ENCODE assay signal across 11 cellular contexts in genomic region chr7:143384148-143384547, GRCh38. TPM values are rescaled to one million over a fixed set of nuclear protein-coding genes. Genes with fewer than 3 reads are reported as not detected.
A peak's percentile ranks its signal among the peaks of the same experiment; 100 is the strongest.
DNase-seq lines count a peak whose midpoint lies in the region; ATAC-seq, FAIRE-seq and TF ChIP-seq lines count a peak whose summit lies in the region.
"Had no signal": no experiment of that assay in that cellular context is flagged by ENCODE, and none has a peak within 500 bp of the region (broad histone marks: within the 10 kb centered on the region; RNA-seq: fewer than 3 reads in every experiment).

No MANE protein-coding gene starts in this region.

- H3K18ac ChIP-seq in neuronal stem cell (ENCODE audit: low read length), result no peak overlapping the region

- H3K36me3 Mint-ChIP-seq in activated naive CD8-positive, alpha-beta T cell treated with anti-CD3 and anti-CD28 coated beads, Interleukin-2, amount 50 U/mL, for 24 hours (ENCODE audit: low read depth), result peaks cover 2% of the 10 kb centered on the region

- dilution Hi-C loops in mammary epithelial cell (cut with HindIII; ENCODE audit: low sequenced_read_pairs), result no loop called here

- no peak overlapping the region for H2BK12ac ChIP-seq in neuronal stem cell (ENCODE audit: low read length)

- FAIRE-seq in kidney (lab: Jason Lieb, UNC), result no peak
- FAIRE-seq: endometrium had no signal

- 33% methylated on average over 5 of the region's 5 CpGs for WGBS in mammary epithelial cell (ENCODE audit: low coverage, missing lambda C conversion rate)
- 17 to 20% methylated on average over 5 of the region's 5 CpGs for WGBS in thyroid gland, 2 donors
- WGBS in neuronal stem cell (ENCODE audit: extremely low coverage in 2 of 2, insufficient read length in 2 of 2, insufficient replicate concordance in 1 of 2), 2 donors, result no CpG with 5 or more reads among the region's 5 CpGs

- H2BK15ac ChIP-seq in neuronal stem cell (ENCODE audit: low read length), result no peak overlapping the region

- H3K4me2 ChIP-seq in mammary epithelial cell (ENCODE audit: insufficient read depth, low read depth, low read length) (peak overlapping the region; percentile 98), neuronal stem cell (ENCODE audit: insufficient read depth, low read length, poor library complexity, severe bottlenecking) (no peak overlapping the region)

- H2BK5ac ChIP-seq in neuronal stem cell (ENCODE audit: low read length), result no peak overlapping the region

- no peak overlapping the region for H3K14ac ChIP-seq in neuronal stem cell (ENCODE audit: low read length)

- peaks cover 65% of the 10 kb centered on the region for H3K36me3 ChIP-seq in HUES48 (ENCODE audit: control insufficient read depth, insufficient read depth, low read length)
- peaks cover 23% of the 10 kb centered on the region for H3K36me3 ChIP-seq in mammary epithelial cell (ENCODE audit: insufficient read depth, low read length)
- H3K36me3 ChIP-seq in kidney (ENCODE audit: control insufficient read depth in 1 of 2, insufficient read depth in 2 of 2, low read length in 2 of 2), result peaks cover 0 to 6% of the 10 kb centered on the region in 2 donors
- H3K36me3 ChIP-seq in thyroid gland, result peaks cover 13% of the 10 kb centered on the region in 2 donors
- H3K36me3 ChIP-seq in neuronal stem cell (replicated peaks in 1 of 2; ENCODE audit: control insufficient read depth in 2 of 2, insufficient read depth in 2 of 2, low read length in 2 of 2), result peaks cover 23 to 58% of the 10 kb centered on the region in 2 donors

- H3K4ac ChIP-seq in neuronal stem cell (ENCODE audit: low read length), result no peak overlapping the region

- intact Hi-C loops in mammary epithelial cell (cut with micrococcal nuclease), result no loop called here
- intact Hi-C loops in kidney (cut with DNase I), result no loop called here
- intact Hi-C loops in thyroid gland (cut with DNase I), result loop anchor here (5.0 to 10.0 kb wide), 2 partner anchors 33 to 99 kb away; partner anchors contain the start of genes CASP2 and TMEM139

- H3K4me3 Mint-ChIP-seq in activated naive CD8-positive, alpha-beta T cell treated with anti-CD3 and anti-CD28 coated beads, Interleukin-2, amount 50 U/mL, for 24 hours, result no peak overlapping the region
- H3K4me3 Mint-ChIP-seq: T-helper 17 cell had no signal

- H3K79me1 ChIP-seq in neuronal stem cell (ENCODE audit: low read depth, low read length), result peaks cover 8% of the 10 kb centered on the region

- in situ Hi-C loops in mammary epithelial cell (cut with MboI; ENCODE audit: low sequenced_read_pairs in 2 of 2), result no loop called here

- CTCF ChIA-PET in mammary epithelial cell (lab: Charles Lee; ENCODE audit: low non-redundant PET), result no interaction called here

- TF ChIP-seq POLR2A in thyroid gland (IDR thresholded peaks at IDR 0.05), result peak in 1 of 2 donors; percentile 24

- H3K79me2 ChIP-seq in mammary epithelial cell (ENCODE audit: insufficient read depth, low read length), result peaks cover 82% of the 10 kb centered on the region

- H3K9ac ChIP-seq in HUES48 (ENCODE audit: low read depth, low read length) (no peak overlapping the region), mammary epithelial cell (ENCODE audit: insufficient read depth, low read length) (no peak overlapping the region), kidney (ENCODE audit: low read length in 2 of 2) (no peak overlapping the region), neuronal stem cell (ENCODE audit: low read depth, low read length, poor library complexity) (no peak overlapping the region)

- no peaks in the 10 kb centered on the region for H3K27me3 Mint-ChIP-seq in activated naive CD8-positive, alpha-beta T cell treated with anti-CD3 and anti-CD28 coated beads, Interleukin-2, amount 50 U/mL, for 24 hours
- H3K27me3 Mint-ChIP-seq: T-helper 17 cell had no signal

- no peak overlapping the region for H2AK5ac ChIP-seq in neuronal stem cell (ENCODE audit: low read depth, low read length)

- H2AFZ ChIP-seq in mammary epithelial cell (ENCODE audit: low read depth, low read length) (no peak overlapping the region), neuronal stem cell (ENCODE audit: low read length) (no peak overlapping the region)

- H3K27ac Mint-ChIP-seq in activated naive CD8-positive, alpha-beta T cell treated with anti-CD3 and anti-CD28 coated beads, Interleukin-2, amount 50 U/mL, for 24 hours, result no peak overlapping the region
- H3K27ac Mint-ChIP-seq: T-helper 17 cell had no signal

- H3K27ac ChIP-seq in HUES48 (ENCODE audit: low read depth, low read length) (no peak overlapping the region), mammary epithelial cell (ENCODE audit: insufficient read depth, low read depth, low read length) (no peak overlapping the region), kidney (ENCODE audit: low read depth in 2 of 2, low read length in 2 of 2) (peak overlapping the region in 1 of 2 donors; percentile 14), thyroid gland (peak overlapping the region in 2 of 3 donors; percentile 39 to 54), neuronal stem cell (replicated peaks; ENCODE audit: low read length) (no peak overlapping the region)

- peaks cover 14% of the 10 kb centered on the region for H4K20me1 ChIP-seq in mammary epithelial cell (ENCODE audit: insufficient read depth, low read length)

- H3K4me1 Mint-ChIP-seq in activated naive CD8-positive, alpha-beta T cell treated with anti-CD3 and anti-CD28 coated beads, Interleukin-2, amount 50 U/mL, for 24 hours, result peaks cover 21% of the 10 kb centered on the region

- no peak overlapping the region for H4K91ac ChIP-seq in neuronal stem cell (ENCODE audit: low read depth, low read length, poor library complexity)

- H3K27me3 ChIP-seq in HUES48 (ENCODE audit: control insufficient read depth, insufficient read depth, low read length), result no peaks in the 10 kb centered on the region
- H3K27me3 ChIP-seq in mammary epithelial cell (ENCODE audit: insufficient read depth, low read length), result no peaks in the 10 kb centered on the region
- no peaks in the 10 kb centered on the region for H3K27me3 ChIP-seq in thyroid gland
- H3K27me3 ChIP-seq in neuronal stem cell (ENCODE audit: control insufficient read depth in 3 of 3, insufficient read depth in 3 of 3, low read depth in 1 of 3, low read length in 3 of 3), result no peaks in the 10 kb centered on the region

- no peak overlapping the region for H3K23ac ChIP-seq in neuronal stem cell (ENCODE audit: low read depth, low read length, poor library complexity)

- DNase-seq in mammary epithelial cell (no peak), kidney (peak; percentile 18), thyroid gland (peak; percentile 72 to 82), neuronal stem cell (ENCODE audit: low spot score) (no peak)
- no peak for DNase-seq in activated naive CD8-positive, alpha-beta T cell treated with anti-CD3 and anti-CD28 coated beads, Interleukin-2, amount 50 U/mL, for 24 hours
- DNase-seq: NCI-H446, T-helper 17 cell had no signal

- 0 out of 2 replicates have a peak overlapping the region, but pooled peaks have one; percentile 26 for H3K4me3 ChIP-seq in HUES48 (ENCODE audit: low read depth, low read length)
- H3K4me3 ChIP-seq in mammary epithelial cell (replicated peaks in 1 of 3; ENCODE audit: insufficient read depth in 1 of 3, low read depth in 2 of 3, low read length in 3 of 3), result peak overlapping the region; percentile 4 to 33 (median 8)
- no peak overlapping the region for H3K4me3 ChIP-seq in kidney (ENCODE audit: low read length in 2 of 2)
- H3K4me3 ChIP-seq in thyroid gland (replicated peaks in 1 of 3), result no peak overlapping the region
- H3K4me3 ChIP-seq in neuronal stem cell (ENCODE audit: low read length in 2 of 2), result no peak overlapping the region

- H3K9me3 ChIP-seq in HUES48 (ENCODE audit: control insufficient read depth, insufficient read depth, low read length) (no peaks in the 10 kb centered on the region), mammary epithelial cell (replicated peaks; ENCODE audit: insufficient read depth, low read length) (no peaks in the 10 kb centered on the region), kidney (ENCODE audit: control insufficient read depth in 1 of 2, low read length in 2 of 2) (no peaks in the 10 kb centered on the region), thyroid gland (no peaks in the 10 kb centered on the region), neuronal stem cell (replicated peaks in 1 of 2; ENCODE audit: control insufficient read depth in 2 of 2, insufficient read depth in 1 of 2, low read depth in 1 of 2, low read length in 2 of 2) (peaks cover 0 to 2% of the 10 kb centered on the region in 2 donors)

- H3K9me3 Mint-ChIP-seq in activated naive CD8-positive, alpha-beta T cell treated with anti-CD3 and anti-CD28 coated beads, Interleukin-2, amount 50 U/mL, for 24 hours, result no peaks in the 10 kb centered on the region

- ATAC-seq in GM21786 (IDR thresholded peaks at IDR 0.05; ENCODE audit: unreplicated experiment), result no peak
- ATAC-seq in activated naive CD8-positive, alpha-beta T cell treated with anti-CD3 and anti-CD28 coated beads, Interleukin-2, amount 50 U/mL, for 24 hours, result no peak
- no peak for ATAC-seq in GM19452 (IDR thresholded peaks at IDR 0.05; ENCODE audit: unreplicated experiment)
- ATAC-seq: T-helper 17 cell had no signal

- TF ChIP-seq CTCF in mammary epithelial cell (conservative IDR thresholded peaks at IDR 0.05 in 1 of 2, IDR thresholded peaks at IDR 0.05 in 1 of 2; ENCODE audit: extremely low read depth in 1 of 2, insufficient read depth in 1 of 2, low read depth in 1 of 2, low read length in 2 of 2), result no peak
- TF ChIP-seq CTCF in kidney (IDR thresholded peaks at IDR 0.05; ENCODE audit: borderline replicate concordance, extremely low read depth, insufficient read depth), result no peak
- no peak for TF ChIP-seq CTCF in thyroid gland (IDR thresholded peaks at IDR 0.05)

- H2BK120ac ChIP-seq in neuronal stem cell (ENCODE audit: low read depth, low read length), result no peak overlapping the region

- H3K4me1 ChIP-seq in HUES48 (ENCODE audit: control insufficient read depth, insufficient read depth, low read length) (peaks cover 27% of the 10 kb centered on the region), mammary epithelial cell (ENCODE audit: insufficient read depth, low read length) (peaks cover 64% of the 10 kb centered on the region), kidney (ENCODE audit: control insufficient read depth in 1 of 2, insufficient read depth in 1 of 2, low read depth in 1 of 2, low read length in 2 of 2) (peaks cover 15 to 27% of the 10 kb centered on the region in 2 donors), thyroid gland (peaks cover 33 to 54% of the 10 kb centered on the region in 2 donors), neuronal stem cell (ENCODE audit: control insufficient read depth in 2 of 2, insufficient read depth in 1 of 2, low read depth in 1 of 2, low read length in 2 of 2) (peaks cover 11 to 19% of the 10 kb centered on the region in 2 donors)

- BruUV-seq in mammary epithelial cell (replicated peaks; lab: Mats Ljungman, UMichigan), result no TSS peak

- H4K8ac ChIP-seq in neuronal stem cell (ENCODE audit: low read depth, low read length), result no peak overlapping the region

RNA-seq across cellular contexts. Expression of gene ZYX, which starts 3.0 kb away (rescaled TPM):
- total RNA-seq in mammary epithelial cell (100 to 1,000 TPM in 1 of 2 donors, 10 to 100 TPM in 1; 68.3 to 295 TPM), kidney (193 TPM), thyroid gland (10 to 100 TPM; 24.6 to 55.4 (median 31.3) TPM)
- polyA plus RNA-seq in mammary epithelial cell (83.9 TPM), kidney (ENCODE audit: insufficient read depth, low read depth, low replicate concordance) (50.1 TPM)
- 277 TPM for polyA minus RNA-seq in mammary epithelial cell
- 85.0 TPM for polyA plus RNA-seq in neuronal stem cell (2013, experiment 1 of 2)
- 85.7 TPM for polyA plus RNA-seq in neuronal stem cell (2013, experiment 2 of 2)

RNA-seq across cellular contexts. Expression of gene FAM131B, which starts 21.6 kb away (rescaled TPM):
- total RNA-seq in mammary epithelial cell, result 1 to 10 TPM in 1 of 2 donors, under 1 TPM in 1; 0.71 to 1.5 TPM
- polyA plus RNA-seq in mammary epithelial cell, result 0.58 TPM
- polyA minus RNA-seq in mammary epithelial cell, result not detected
- total RNA-seq in kidney, result 0.82 TPM
- polyA plus RNA-seq in kidney (ENCODE audit: insufficient read depth, low read depth, low replicate concordance), result 0.19 TPM
- under 1 TPM in 2 of 4 donors, not detected in 2; 0.11 to 0.54 TPM for total RNA-seq in thyroid gland
- 27.3 TPM for polyA plus RNA-seq in neuronal stem cell (2013, experiment 1 of 2)
- polyA plus RNA-seq in neuronal stem cell (2013, experiment 2 of 2), result 26.2 TPM

RNA-seq across cellular contexts. Expression of gene EPHA1, which starts 24.5 kb away (rescaled TPM):
- total RNA-seq in mammary epithelial cell (10 to 100 TPM; 15.2 to 27.3 TPM), kidney (22.3 TPM), thyroid gland (10 to 100 TPM in 3 of 4 donors, 1 to 10 TPM in 1; 7.5 to 22.4 (median 16.4) TPM)
- polyA plus RNA-seq in mammary epithelial cell (21.3 TPM), kidney (ENCODE audit: insufficient read depth, low read depth, low replicate concordance) (6.9 TPM)
- polyA minus RNA-seq in mammary epithelial cell, result 40.6 TPM
- polyA plus RNA-seq in neuronal stem cell (2013, experiment 1 of 2), result 0.24 TPM
- polyA plus RNA-seq in neuronal stem cell (2013, experiment 2 of 2), result 0.15 TPM

RNA-seq across cellular contexts. Expression of gene TAS2R60, which starts 59.1 kb away (rescaled TPM):
- under 1 TPM in 1 of 2 donors, not detected in 1; 0.17 TPM for total RNA-seq in mammary epithelial cell
- polyA plus RNA-seq in mammary epithelial cell, result not detected
- not detected for polyA minus RNA-seq in mammary epithelial cell
- not detected for total RNA-seq in kidney
- not detected for polyA plus RNA-seq in kidney (ENCODE audit: insufficient read depth, low read depth, low replicate concordance)
- not detected for total RNA-seq in thyroid gland
- not detected for polyA plus RNA-seq in neuronal stem cell (2013, experiment 1 of 2)
- polyA plus RNA-seq in neuronal stem cell (2013, experiment 2 of 2), result not detected

Comparison
In these comparisons a context has a peak if more than half of its experiments do, and no peak if none do; other contexts are left out.
1. H3K27ac ChIP-seq: peak in thyroid gland (2 of 3); none in HUES48 (single experiment), mammary epithelial cell (single experiment) and neuronal stem cell (single experiment).
2. H3K4me3 ChIP-seq: peak in HUES48 (single experiment) and mammary epithelial cell (3 of 3); none in kidney (0 of 2), thyroid gland (0 of 3) and neuronal stem cell (0 of 2).
3. DNase-seq: peak in kidney (single experiment) and thyroid gland (2 of 2); none in mammary epithelial cell (single experiment), activated naive CD8-positive, alpha-beta T cell treated with anti-CD3 and anti-CD28 coated beads, Interleukin-2, amount 50 U/mL, for 24 hours (single experiment) and neuronal stem cell (single experiment).